1 cellular context compared by ENCODE assay signal in the genomic region with DNA sequence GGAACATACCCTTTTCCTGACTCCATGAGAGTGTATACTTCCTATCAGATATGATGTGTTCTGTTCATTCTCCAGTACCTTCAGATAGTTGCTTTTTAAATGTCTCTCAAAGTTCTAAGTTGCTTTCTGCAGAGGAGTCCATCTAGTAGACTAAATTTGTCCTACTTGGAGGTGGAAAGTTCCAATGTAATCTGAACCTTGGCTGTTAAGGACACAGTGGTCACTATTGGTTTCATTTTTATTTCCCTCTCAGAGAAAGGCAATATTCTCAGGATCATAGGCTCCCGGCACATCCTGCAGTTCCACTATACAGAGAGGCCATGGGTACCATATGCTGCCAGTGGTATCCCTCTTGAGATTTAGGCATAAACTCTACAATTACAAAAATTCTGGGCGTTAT.
TF ChIP-seq lines count a peak whose summit lies in the region.

No MANE protein-coding gene starts in this region.

TF ChIP-seq in GM23338, 12 proteins besides CTCF, POLR2A, EP300 and RAD21:
- TF ChIP-seq ZNF462 (CRISPR knock-in tag; IDR thresholded peaks at IDR 0.05) (no peak), EZH2 (IDR thresholded peaks at IDR 0.05; ENCODE audit: low read depth, unreplicated experiment) (no peak), ZNF331 (CRISPR knock-in tag; IDR thresholded peaks at IDR 0.05; ENCODE audit: low read depth) (no peak), STAT1 (IDR thresholded peaks at IDR 0.05; ENCODE audit: unreplicated experiment) (no peak), ZNF114 (CRISPR knock-in tag; IDR thresholded peaks at IDR 0.05) (no peak), EZH2phosphoT487 (IDR thresholded peaks at IDR 0.05; ENCODE audit: unreplicated experiment) (no peak), JUNB (IDR thresholded peaks at IDR 0.05; ENCODE audit: unreplicated experiment) (no peak), POLR2AphosphoS5 (IDR thresholded peaks at IDR 0.05; ENCODE audit: low read depth) (no peak), CREB1 (CRISPR knock-in tag; IDR thresholded peaks at IDR 0.05; ENCODE audit: low read depth) (no peak), NANOG (IDR thresholded peaks at IDR 0.05; ENCODE audit: borderline replicate concordance) (no peak)
- TF ChIP-seq, protein P1, sequence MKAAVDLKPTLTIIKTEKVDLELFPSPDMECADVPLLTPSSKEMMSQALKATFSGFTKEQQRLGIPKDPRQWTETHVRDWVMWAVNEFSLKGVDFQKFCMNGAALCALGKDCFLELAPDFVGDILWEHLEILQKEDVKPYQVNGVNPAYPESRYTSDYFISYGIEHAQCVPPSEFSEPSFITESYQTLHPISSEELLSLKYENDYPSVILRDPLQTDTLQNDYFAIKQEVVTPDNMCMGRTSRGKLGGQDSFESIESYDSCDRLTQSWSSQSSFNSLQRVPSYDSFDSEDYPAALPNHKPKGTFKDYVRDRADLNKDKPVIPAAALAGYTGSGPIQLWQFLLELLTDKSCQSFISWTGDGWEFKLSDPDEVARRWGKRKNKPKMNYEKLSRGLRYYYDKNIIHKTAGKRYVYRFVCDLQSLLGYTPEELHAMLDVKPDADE (IDR thresholded peaks at IDR 0.05), result no peak
- TF ChIP-seq, protein P2, sequence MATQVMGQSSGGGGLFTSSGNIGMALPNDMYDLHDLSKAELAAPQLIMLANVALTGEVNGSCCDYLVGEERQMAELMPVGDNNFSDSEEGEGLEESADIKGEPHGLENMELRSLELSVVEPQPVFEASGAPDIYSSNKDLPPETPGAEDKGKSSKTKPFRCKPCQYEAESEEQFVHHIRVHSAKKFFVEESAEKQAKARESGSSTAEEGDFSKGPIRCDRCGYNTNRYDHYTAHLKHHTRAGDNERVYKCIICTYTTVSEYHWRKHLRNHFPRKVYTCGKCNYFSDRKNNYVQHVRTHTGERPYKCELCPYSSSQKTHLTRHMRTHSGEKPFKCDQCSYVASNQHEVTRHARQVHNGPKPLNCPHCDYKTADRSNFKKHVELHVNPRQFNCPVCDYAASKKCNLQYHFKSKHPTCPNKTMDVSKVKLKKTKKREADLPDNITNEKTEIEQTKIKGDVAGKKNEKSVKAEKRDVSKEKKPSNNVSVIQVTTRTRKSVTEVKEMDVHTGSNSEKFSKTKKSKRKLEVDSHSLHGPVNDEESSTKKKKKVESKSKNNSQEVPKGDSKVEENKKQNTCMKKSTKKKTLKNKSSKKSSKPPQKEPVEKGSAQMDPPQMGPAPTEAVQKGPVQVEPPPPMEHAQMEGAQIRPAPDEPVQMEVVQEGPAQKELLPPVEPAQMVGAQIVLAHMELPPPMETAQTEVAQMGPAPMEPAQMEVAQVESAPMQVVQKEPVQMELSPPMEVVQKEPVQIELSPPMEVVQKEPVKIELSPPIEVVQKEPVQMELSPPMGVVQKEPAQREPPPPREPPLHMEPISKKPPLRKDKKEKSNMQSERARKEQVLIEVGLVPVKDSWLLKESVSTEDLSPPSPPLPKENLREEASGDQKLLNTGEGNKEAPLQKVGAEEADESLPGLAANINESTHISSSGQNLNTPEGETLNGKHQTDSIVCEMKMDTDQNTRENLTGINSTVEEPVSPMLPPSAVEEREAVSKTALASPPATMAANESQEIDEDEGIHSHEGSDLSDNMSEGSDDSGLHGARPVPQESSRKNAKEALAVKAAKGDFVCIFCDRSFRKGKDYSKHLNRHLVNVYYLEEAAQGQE (IDR thresholded peaks at IDR 0.05; ENCODE audit: unreplicated experiment), result no peak
